19 cellular contexts compared by ENCODE assay signal in the genomic region with DNA sequence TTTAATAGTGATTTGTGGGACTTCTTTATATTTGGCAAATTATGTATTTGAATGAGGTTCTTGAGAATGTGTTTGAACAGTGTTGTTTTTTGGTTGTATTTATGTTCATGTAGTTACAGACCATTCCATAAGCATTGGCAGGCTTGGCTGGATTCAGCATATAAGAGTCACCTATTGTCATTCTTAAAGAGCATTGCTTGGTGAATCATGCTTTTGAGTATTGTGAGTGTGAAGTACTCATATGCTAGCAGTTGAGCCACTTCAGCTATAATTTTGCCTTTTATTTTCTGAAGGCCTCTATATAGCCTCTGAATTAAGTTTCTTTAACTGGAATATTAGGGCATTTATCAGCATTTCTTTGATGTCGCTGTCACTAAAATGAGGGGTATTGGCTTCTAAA.
DNase-seq lines count a peak whose midpoint lies in the region; ATAC-seq and TF ChIP-seq lines count a peak whose summit lies in the region.
"Had no signal": no experiment of that assay in that cellular context is flagged by ENCODE, and none has a peak within 500 bp of the region (broad histone marks: within the 10 kb centered on the region; RNA-seq: fewer than 3 reads in every experiment).

No MANE protein-coding gene starts in this region.

- peak; percentile 18 for DNase-seq in DMS79 treated with DMSO at 0.1 percent for 48 hours (lab: John Stamatoyannopoulos, UW)
- peak; percentile 13 for DNase-seq in M059J (ENCODE audit: low read depth)
- DNase-seq in astrocyte of the spinal cord (ENCODE audit: low read depth, low spot score), result peak; percentile 49
- DNase-seq in kidney tubule cell (ENCODE audit: low spot score), result peak; percentile 35
- DNase-seq in right cardiac atrium, result no peak
- no peak for DNase-seq in HuH-7 (ENCODE audit: low spot score)
- no peak for DNase-seq in NCI-H1694 (lab: John Stamatoyannopoulos, UW)
- DNase-seq in germinal center (ENCODE audit: low spot score), result no peak
- DNase-seq: activated CD4-positive, alpha-beta T cell treated with anti-CD3 and anti-CD28 coated beads, Interleukin-2, amount 10 ng/mL, durations not matched to agents 7 days and 5 days; activated T-cell treated with anti-CD3 and anti-CD28 coated beads, Interleukin-2, amount 50 U/mL, for 48 hours; caudate nucleus; esophagus squamous epithelium; kidney; NCI-H1417; NCI-H345; NK-92 treated with Interleukin-12 subunit alpha and Interleukin-12 subunit beta, amount 100 ng/mL, for 24 hours; RPMI8226 had no signal

- TF ChIP-seq CTCF in astrocyte of the spinal cord (IDR thresholded peaks at IDR 0.05; ENCODE audit: low read depth, low read length), result no peak

- H3K4me1 ChIP-seq in right cardiac atrium (ENCODE audit: control insufficient read depth, insufficient read depth, low read length), result peaks cover 2% of the 10 kb centered on the region

- no peak overlapping the region for H3K4me3 ChIP-seq in astrocyte of the spinal cord (ENCODE audit: low read depth, low read length)
- H3K4me3 ChIP-seq in right cardiac atrium (ENCODE audit: low read length), result no peak overlapping the region
- H3K4me3 ChIP-seq: esophagus squamous epithelium, hepatocyte, thoracic aorta had no signal

- no peak for ATAC-seq in right cardiac atrium

- no peak overlapping the region for H3K27ac ChIP-seq in right cardiac atrium (ENCODE audit: low read length)
- H3K27ac ChIP-seq: esophagus squamous epithelium, thoracic aorta had no signal

- in situ Hi-C loops in astrocyte of the spinal cord (cut with HindIII; ENCODE audit: low sequenced_read_pairs), result no loop called here

- no peaks in the 10 kb centered on the region for H3K9me3 ChIP-seq in right cardiac atrium (ENCODE audit: control insufficient read depth, low read length)
- H3K9me3 ChIP-seq: esophagus squamous epithelium, thoracic aorta had no signal

- WGBS in right cardiac atrium, result 96% methylated on average over 1 of the region's 1 CpG

- no peaks in the 10 kb centered on the region for H3K27me3 ChIP-seq in right cardiac atrium (ENCODE audit: control insufficient read depth, insufficient read depth)
- H3K27me3 ChIP-seq: esophagus squamous epithelium, hepatocyte had no signal

- intact Hi-C loops in right cardiac atrium (cut with DNase I), result loop anchor here in 1 of 4 donors (10.0 kb wide), 1 partner anchor 110 kb away; the partner anchor contains the start of gene PPP6R3

Comparison
In these comparisons a context has a peak if more than half of its experiments do, and no peak if none do; other contexts are left out.
1. DNase-seq: peak in DMS79 treated with DMSO at 0.1 percent for 48 hours (single experiment), M059J (single experiment), astrocyte of the spinal cord (single experiment) and kidney tubule cell (single experiment); none in right cardiac atrium (0 of 3), HuH-7 (single experiment), NCI-H1694 (single experiment) and germinal center (single experiment).